ENCODE assay signal across 1 cellular context in the genomic region with DNA sequence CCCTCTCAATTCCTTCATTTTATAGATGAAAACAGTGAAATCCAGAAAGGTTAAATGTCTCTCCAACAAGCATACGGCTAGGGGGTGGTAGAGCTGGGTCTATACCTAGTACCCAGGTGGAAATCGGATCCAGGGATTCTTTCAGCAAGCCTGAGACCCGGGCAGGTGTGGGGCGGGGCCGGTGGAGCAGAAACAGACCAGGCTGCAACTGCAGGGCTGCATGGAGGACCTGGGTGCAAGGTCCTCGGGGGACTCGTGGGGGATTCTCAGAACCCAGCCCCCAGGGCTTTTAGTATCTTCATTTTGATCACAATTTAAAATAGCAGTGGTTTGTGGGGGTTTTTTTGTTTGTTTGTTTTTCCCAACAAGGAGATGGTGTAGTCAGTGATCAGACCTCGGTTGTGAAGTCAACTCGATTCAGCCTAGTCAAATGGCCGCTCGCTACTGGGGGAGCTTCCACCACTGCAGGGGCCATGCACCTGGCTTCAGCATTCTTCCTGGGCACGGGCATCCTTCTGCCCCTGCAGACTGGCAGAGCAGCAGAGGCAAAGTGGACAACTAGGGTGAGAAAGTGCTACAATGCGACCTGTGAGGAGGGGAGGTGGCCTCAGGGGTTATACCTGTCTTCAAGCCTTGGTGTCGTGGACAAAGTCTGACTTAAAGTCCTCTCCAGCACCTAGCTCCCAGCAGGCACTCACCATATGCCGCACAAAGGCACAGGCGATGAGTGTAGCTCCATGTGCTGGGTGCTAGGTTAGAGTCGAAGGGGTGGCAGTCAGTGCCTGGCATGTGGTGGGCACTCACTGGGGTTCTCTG.
TF ChIP-seq lines count a peak whose summit lies in the region.

No MANE protein-coding gene starts in this region.

TF ChIP-seq in HepG2, 621 proteins besides CTCF, POLR2A, EP300 and RAD21 (continued from another document and continues in another):
- TF ChIP-seq HBP1 (CRISPR knock-in tag; IDR thresholded peaks at IDR 0.05; ENCODE audit: low read depth) (no peak), ONECUT2 (CRISPR knock-in tag; IDR thresholded peaks at IDR 0.05) (no peak), TP53 (CRISPR knock-in tag; conservative IDR thresholded peaks at IDR 0.05) (no peak), ZBTB42 (CRISPR knock-in tag; IDR thresholded peaks at IDR 0.05) (no peak), SAFB2 (CRISPR knock-in tag; IDR thresholded peaks at IDR 0.05; ENCODE audit: borderline replicate concordance, low read depth) (no peak; the same call in 1 of the 2 replicates), ZBTB40 (IDR thresholded peaks at IDR 0.05) (no peak), ZBTB40 (CRISPR knock-in tag; IDR thresholded peaks at IDR 0.05) (no peak), STAG1 (CRISPR knock-in tag; IDR thresholded peaks at IDR 0.05) (0 out of 2 replicates have a peak, but pooled peaks have one; percentile 23), SP4 (CRISPR knock-in tag; IDR thresholded peaks at IDR 0.05) (no peak), ZFYVE20 (CRISPR knock-in tag; IDR thresholded peaks at IDR 0.05; ENCODE audit: borderline replicate concordance, low read depth) (no peak), ZNF75D (CRISPR knock-in tag; IDR thresholded peaks at IDR 0.05; ENCODE audit: borderline replicate concordance) (no peak), ARID2 (CRISPR knock-in tag; IDR thresholded peaks at IDR 0.05; ENCODE audit: borderline replicate concordance) (no peak), JUN (CRISPR knock-in tag; IDR thresholded peaks at IDR 0.05) (no peak), ZNF12 (CRISPR knock-in tag; IDR thresholded peaks at IDR 0.05) (no peak), CBX1 (IDR thresholded peaks at IDR 0.05; ENCODE audit: low read depth) (peak; percentile 50), IRX3 (CRISPR knock-in tag; IDR thresholded peaks at IDR 0.05; ENCODE audit: borderline replicate concordance, low read depth) (no peak), NR2F2 (IDR thresholded peaks at IDR 0.05; ENCODE audit: borderline replicate concordance, low read depth) (no peak), MBNL3 (CRISPR knock-in tag; conservative IDR thresholded peaks at IDR 0.05) (no peak), RXRA (CRISPR knock-in tag; IDR thresholded peaks at IDR 0.05) (no peak), RBM22 (optimal IDR thresholded peaks at IDR 0.05; ENCODE audit: low read length) (no peak), ZBTB21 (CRISPR knock-in tag; IDR thresholded peaks at IDR 0.05) (no peak), SMARCC2 (IDR thresholded peaks at IDR 0.05) (no peak; the same call in 1 of the 2 replicates), ZBTB4 (CRISPR knock-in tag; IDR thresholded peaks at IDR 0.05; ENCODE audit: borderline replicate concordance) (peak; percentile 64; the same call in 1 of the 2 replicates)
- TF ChIP-seq, protein P1, sequence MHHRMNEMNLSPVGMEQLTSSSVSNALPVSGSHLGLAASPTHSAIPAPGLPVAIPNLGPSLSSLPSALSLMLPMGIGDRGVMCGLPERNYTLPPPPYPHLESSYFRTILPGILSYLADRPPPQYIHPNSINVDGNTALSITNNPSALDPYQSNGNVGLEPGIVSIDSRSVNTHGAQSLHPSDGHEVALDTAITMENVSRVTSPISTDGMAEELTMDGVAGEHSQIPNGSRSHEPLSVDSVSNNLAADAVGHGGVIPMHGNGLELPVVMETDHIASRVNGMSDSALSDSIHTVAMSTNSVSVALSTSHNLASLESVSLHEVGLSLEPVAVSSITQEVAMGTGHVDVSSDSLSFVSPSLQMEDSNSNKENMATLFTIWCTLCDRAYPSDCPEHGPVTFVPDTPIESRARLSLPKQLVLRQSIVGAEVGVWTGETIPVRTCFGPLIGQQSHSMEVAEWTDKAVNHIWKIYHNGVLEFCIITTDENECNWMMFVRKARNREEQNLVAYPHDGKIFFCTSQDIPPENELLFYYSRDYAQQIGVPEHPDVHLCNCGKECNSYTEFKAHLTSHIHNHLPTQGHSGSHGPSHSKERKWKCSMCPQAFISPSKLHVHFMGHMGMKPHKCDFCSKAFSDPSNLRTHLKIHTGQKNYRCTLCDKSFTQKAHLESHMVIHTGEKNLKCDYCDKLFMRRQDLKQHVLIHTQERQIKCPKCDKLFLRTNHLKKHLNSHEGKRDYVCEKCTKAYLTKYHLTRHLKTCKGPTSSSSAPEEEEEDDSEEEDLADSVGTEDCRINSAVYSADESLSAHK (CRISPR knock-in tag; IDR thresholded peaks at IDR 0.05; ENCODE audit: borderline replicate concordance), result no peak
- TF ChIP-seq, protein P2, sequence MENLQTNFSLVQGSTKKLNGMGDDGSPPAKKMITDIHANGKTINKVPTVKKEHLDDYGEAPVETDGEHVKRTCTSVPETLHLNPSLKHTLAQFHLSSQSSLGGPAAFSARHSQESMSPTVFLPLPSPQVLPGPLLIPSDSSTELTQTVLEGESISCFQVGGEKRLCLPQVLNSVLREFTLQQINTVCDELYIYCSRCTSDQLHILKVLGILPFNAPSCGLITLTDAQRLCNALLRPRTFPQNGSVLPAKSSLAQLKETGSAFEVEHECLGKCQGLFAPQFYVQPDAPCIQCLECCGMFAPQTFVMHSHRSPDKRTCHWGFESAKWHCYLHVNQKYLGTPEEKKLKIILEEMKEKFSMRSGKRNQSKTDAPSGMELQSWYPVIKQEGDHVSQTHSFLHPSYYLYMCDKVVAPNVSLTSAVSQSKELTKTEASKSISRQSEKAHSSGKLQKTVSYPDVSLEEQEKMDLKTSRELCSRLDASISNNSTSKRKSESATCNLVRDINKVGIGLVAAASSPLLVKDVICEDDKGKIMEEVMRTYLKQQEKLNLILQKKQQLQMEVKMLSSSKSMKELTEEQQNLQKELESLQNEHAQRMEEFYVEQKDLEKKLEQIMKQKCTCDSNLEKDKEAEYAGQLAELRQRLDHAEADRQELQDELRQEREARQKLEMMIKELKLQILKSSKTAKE (CRISPR knock-in tag; IDR thresholded peaks at IDR 0.05; ENCODE audit: borderline replicate concordance), result no peak
- TF ChIP-seq, protein P3, sequence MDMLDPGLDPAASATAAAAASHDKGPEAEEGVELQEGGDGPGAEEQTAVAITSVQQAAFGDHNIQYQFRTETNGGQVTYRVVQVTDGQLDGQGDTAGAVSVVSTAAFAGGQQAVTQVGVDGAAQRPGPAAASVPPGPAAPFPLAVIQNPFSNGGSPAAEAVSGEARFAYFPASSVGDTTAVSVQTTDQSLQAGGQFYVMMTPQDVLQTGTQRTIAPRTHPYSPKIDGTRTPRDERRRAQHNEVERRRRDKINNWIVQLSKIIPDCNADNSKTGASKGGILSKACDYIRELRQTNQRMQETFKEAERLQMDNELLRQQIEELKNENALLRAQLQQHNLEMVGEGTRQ (IDR thresholded peaks at IDR 0.05; ENCODE audit: low read depth, low read length), result no peak
- TF ChIP-seq, protein P3 (CRISPR knock-in tag; IDR thresholded peaks at IDR 0.05; ENCODE audit: borderline replicate concordance), result no peak
- TF ChIP-seq, protein P4, sequence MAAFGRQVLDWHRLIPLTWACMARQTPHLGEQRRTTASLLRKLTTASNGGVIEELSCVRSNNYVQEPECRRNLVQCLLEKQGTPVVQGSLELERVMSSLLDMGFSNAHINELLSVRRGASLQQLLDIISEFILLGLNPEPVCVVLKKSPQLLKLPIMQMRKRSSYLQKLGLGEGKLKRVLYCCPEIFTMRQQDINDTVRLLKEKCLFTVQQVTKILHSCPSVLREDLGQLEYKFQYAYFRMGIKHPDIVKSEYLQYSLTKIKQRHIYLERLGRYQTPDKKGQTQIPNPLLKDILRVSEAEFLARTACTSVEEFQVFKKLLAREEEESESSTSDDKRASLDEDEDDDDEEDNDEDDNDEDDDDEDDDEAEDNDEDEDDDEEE (CRISPR knock-in tag; IDR thresholded peaks at IDR 0.05), result no peak
